ENCODE assay signal across 4 cellular contexts in the genomic region with DNA sequence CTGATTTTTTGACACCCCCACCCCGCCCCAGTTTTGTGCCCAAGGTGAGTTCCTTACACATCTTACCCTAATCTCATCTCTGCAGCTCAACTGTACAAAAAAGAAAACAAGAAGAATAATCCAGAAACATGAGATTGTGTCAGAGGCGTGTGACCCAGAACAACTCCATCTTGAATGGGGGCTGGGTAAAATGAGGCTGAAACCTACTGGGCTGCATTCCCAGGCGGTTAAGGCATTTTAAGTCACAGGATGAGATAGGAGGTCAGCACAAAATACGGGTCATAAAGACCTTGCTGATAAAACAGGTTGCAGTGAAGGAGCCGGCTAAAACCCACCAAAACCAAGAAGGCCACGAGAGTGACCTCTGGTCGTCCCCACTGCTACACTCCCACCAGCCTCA. TPM values are rescaled to one million over a fixed set of nuclear protein-coding genes. Genes with fewer than 3 reads are reported as not detected.
"Had no signal": no experiment of that assay in that cellular context is flagged by ENCODE, and none has a peak within 500 bp of the region (broad histone marks: within the 10 kb centered on the region; RNA-seq: fewer than 3 reads in every experiment).

No MANE protein-coding gene starts in this region.

RNA-seq across cellular contexts. Expression of gene TLX3, which starts 52.1 kb away (rescaled TPM):
- total RNA-seq: H9, HT-29, IMR-90, K562 had no signal
- polyA plus RNA-seq: IMR-90, K562 had no signal

RNA-seq across cellular contexts. Expression of gene FGF18, which starts 58.3 kb away (rescaled TPM):
- total RNA-seq: IMR-90 had no signal
